In the genomic region with DNA sequence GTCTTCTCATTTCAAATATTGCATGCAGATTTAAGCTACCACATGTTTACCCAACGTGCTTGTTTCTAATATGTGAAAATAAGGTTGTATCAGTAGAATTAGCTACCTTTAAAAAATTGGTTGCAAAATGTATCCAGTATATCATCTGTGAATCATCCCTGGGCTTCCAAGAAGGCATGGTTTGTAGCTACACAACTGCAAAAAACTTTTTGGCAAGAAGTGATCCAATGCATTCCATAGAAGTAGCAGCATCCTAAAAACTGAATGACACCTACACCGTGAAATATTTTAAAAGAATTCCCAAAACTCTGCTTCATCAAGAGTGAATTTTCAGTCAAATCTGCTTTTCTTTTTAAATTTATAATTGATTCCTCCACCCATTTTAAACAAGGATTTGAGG, we compare ENCODE assay signal across 16 cellular contexts.
DNase-seq lines count a peak whose midpoint lies in the region; ATAC-seq and TF ChIP-seq lines count a peak whose summit lies in the region.
"Had no signal": no experiment of that assay in that cellular context is flagged by ENCODE, and none has a peak within 500 bp of the region (broad histone marks: within the 10 kb centered on the region; RNA-seq: fewer than 3 reads in every experiment).

No MANE protein-coding gene starts in this region.

- H3K4me3 ChIP-seq in fibroblast of mammary gland (ENCODE audit: control insufficient read depth, low read depth, low read length) (no peak overlapping the region), testis (no peak overlapping the region), gastrocnemius medialis (no peak overlapping the region)
- H3K4me3 ChIP-seq: BLaER1 treated with 17β-estradiol and CSF1 and Interleukin-3, amounts not matched to agents 10 nM and 100 nM had no signal

- H3K9me3 ChIP-seq in testis: no peaks in the 10 kb centered on the region
- H3K9me3 ChIP-seq in gastrocnemius medialis: no peaks in the 10 kb centered on the region
- H3K9me3 ChIP-seq: BLaER1 treated with 17β-estradiol and CSF1 and Interleukin-3, amounts not matched to agents 10 nM and 100 nM had no signal

- TF ChIP-seq POLR2A in testis (IDR thresholded peaks at IDR 0.05): no peak
- TF ChIP-seq POLR2A in gastrocnemius medialis (IDR thresholded peaks at IDR 0.05): no peak

- ATAC-seq in GM18867 (IDR thresholded peaks at IDR 0.05; ENCODE audit: unreplicated experiment) (no peak), gastrocnemius medialis (no peak)

- H3K4me1 ChIP-seq in testis (peaks cover 11% of the 10 kb centered on the region), gastrocnemius medialis (no peaks in the 10 kb centered on the region)
- H3K4me1 ChIP-seq: BLaER1 treated with 17β-estradiol and CSF1 and Interleukin-3, amounts not matched to agents 10 nM and 100 nM had no signal

- TF ChIP-seq CTCF in fibroblast of mammary gland (conservative IDR thresholded peaks at IDR 0.05; ENCODE audit: control insufficient read depth, insufficient read depth, low read depth, low read length): no peak
- TF ChIP-seq CTCF in testis (IDR thresholded peaks at IDR 0.05): no peak
- TF ChIP-seq CTCF in gastrocnemius medialis (IDR thresholded peaks at IDR 0.05 in 4 of 5, conservative IDR thresholded peaks at IDR 0.05 in 1 of 5): no peak

- intact Hi-C loops in testis (cut with DNase I; ENCODE audit: low total_unique reads) (no loop called here), gastrocnemius medialis (cut with DNase I; ENCODE audit: low total_unique reads) (no loop called here)

- in situ Hi-C loops in gastrocnemius medialis (cut with MboI; ENCODE audit: low sequenced_read_pairs in 4 of 4): no loop called here

- H3K27ac ChIP-seq in testis: peak overlapping the region; percentile 45 to 61
- no peak overlapping the region for H3K27ac ChIP-seq in gastrocnemius medialis
- H3K27ac ChIP-seq: BLaER1 treated with 17β-estradiol and CSF1 and Interleukin-3, amounts not matched to agents 10 nM and 100 nM; RWPE1 had no signal

- H3K27me3 ChIP-seq in testis (no peaks in the 10 kb centered on the region), gastrocnemius medialis (no peaks in the 10 kb centered on the region)
- H3K27me3 ChIP-seq: BLaER1 treated with 17β-estradiol and CSF1 and Interleukin-3, amounts not matched to agents 10 nM and 100 nM had no signal

- peak; percentile 74 for DNase-seq in GM03348 (ENCODE audit: low spot score)
- peak; percentile 17 for DNase-seq in RPMI7951 (ENCODE audit: low read depth)
- peak; percentile 65 for DNase-seq in fibroblast of mammary gland (ENCODE audit: low read depth)
- DNase-seq in testis: no peak
- DNase-seq in NOMO-1 treated with DMSO at 0.1 percent for 48 hours (lab: John Stamatoyannopoulos, UW; ENCODE audit: unreplicated experiment): no peak
- DNase-seq in gastrocnemius medialis: no peak
- DNase-seq: CD8-positive, alpha-beta memory T cell; H9; NCI-H1417; NCI-H1930; NCI-H2171; NCI-H446 treated with DMSO at 0.1 percent for 48 hours; NK-92 treated with Interleukin-12 subunit alpha and Interleukin-12 subunit beta, amount 100 ng/mL, for 24 hours had no signal

- H3K36me3 ChIP-seq in testis (ENCODE audit: low read depth, missing control alignments) (no peaks in the 10 kb centered on the region), gastrocnemius medialis (no peaks in the 10 kb centered on the region)
- H3K36me3 ChIP-seq: BLaER1 treated with 17β-estradiol and CSF1 and Interleukin-3, amounts not matched to agents 10 nM and 100 nM had no signal

- 61% methylated on average over 2 of the region's 2 CpGs for WGBS in testis, 2 donors

Comparison
In these comparisons a context has a peak if more than half of its experiments do, and no peak if none do; other contexts are left out.
1. DNase-seq: peak in GM03348 (single experiment), RPMI7951 (single experiment) and fibroblast of mammary gland (single experiment); none in testis (single experiment), NOMO-1 treated with DMSO at 0.1 percent for 48 hours (single experiment) and gastrocnemius medialis (0 of 2).
2. H3K27ac ChIP-seq: peak in testis (2 of 2); none in gastrocnemius medialis (0 of 4).